Comparison of ENCODE assay signal across 29 cellular contexts in genomic region chr5:161165998-161166660, GRCh38.
"Had no signal": no experiment of that assay in that cellular context is flagged by ENCODE, and none has a peak within 500 bp of the region (broad histone marks: within the 10 kb centered on the region; RNA-seq: fewer than 3 reads in every experiment).

No MANE protein-coding gene starts in this region.

- H3K36me3 Mint-ChIP-seq: activated naive CD8-positive, alpha-beta T cell treated with anti-CD3 and anti-CD28 coated beads for 36 hours; mesothelial cell of epicardium; naive B cell; stimulated activated naive B cell treated with anti-CD40 and anti-IgM and Interleukin-4, amounts not matched to agents 10 μg/mL and 1 μg/mL and 100 μg/mL, for 72 hours had no signal

- H3K4me3 Mint-ChIP-seq: activated naive CD4-positive, alpha-beta T cell treated with anti-CD3 and anti-CD28 coated beads for 36 hours; activated naive CD8-positive, alpha-beta T cell treated with anti-CD3 and anti-CD28 coated beads for 36 hours; effector memory CD8-positive, alpha-beta T cell; mesothelial cell of epicardium; naive B cell; nephron progenitor cell; stimulated activated naive B cell treated with anti-CD40 and anti-IgM and Interleukin-4, amounts not matched to agents 10 μg/mL and 1 μg/mL and 100 μg/mL, for 72 hours had no signal

- H3K4me1 Mint-ChIP-seq: activated naive CD8-positive, alpha-beta T cell treated with anti-CD3 and anti-CD28 coated beads for 36 hours; naive B cell; nephron progenitor cell; stimulated activated naive B cell treated with anti-CD40 and anti-IgM and Interleukin-4, amounts not matched to agents 10 μg/mL and 1 μg/mL and 100 μg/mL, for 72 hours had no signal

- H3K27me3 ChIP-seq: brain microvascular endothelial cell, gastroesophageal sphincter, hepatocyte, neutrophil, sigmoid colon, stomach, tibial nerve had no signal

- H3K36me3 ChIP-seq: brain microvascular endothelial cell, gastroesophageal sphincter, neutrophil, sigmoid colon, stomach, tibial nerve had no signal

- H3K4me3 ChIP-seq: gastroesophageal sphincter, hepatocyte, sigmoid colon, smooth muscle cell, stomach, tibial nerve had no signal

- ATAC-seq: activated CD4-positive, CD25-positive, alpha-beta regulatory T cell treated with anti-CD3 and anti-CD28 coated beads, Interleukin-2, amount 50 U/mL, for 24 hours; effector memory CD8-positive, alpha-beta T cell; gastroesophageal sphincter; left colon; stimulated activated naive B cell treated with anti-CD40 and anti-IgM and Interleukin-4, amounts not matched to agents 10 μg/mL and 1 μg/mL and 100 μg/mL, for 72 hours had no signal

- H3K27ac Mint-ChIP-seq: activated naive CD4-positive, alpha-beta T cell treated with anti-CD3 and anti-CD28 coated beads for 36 hours; activated naive CD8-positive, alpha-beta T cell treated with anti-CD3 and anti-CD28 coated beads for 36 hours; effector memory CD8-positive, alpha-beta T cell; mesothelial cell of epicardium; nephron progenitor cell; stimulated activated naive B cell treated with anti-CD40 and anti-IgM and Interleukin-4, amounts not matched to agents 10 μg/mL and 1 μg/mL and 100 μg/mL, for 72 hours had no signal

- FAIRE-seq: astrocyte, endothelial cell of umbilical vein, keratinocyte had no signal

- H3K9me3 Mint-ChIP-seq: activated naive CD4-positive, alpha-beta T cell treated with anti-CD3 and anti-CD28 coated beads for 36 hours; mesothelial cell of epicardium; nephron progenitor cell had no signal

- H3K9me3 ChIP-seq: gastroesophageal sphincter, neutrophil, sigmoid colon, stomach had no signal

- H3K27ac ChIP-seq: brain microvascular endothelial cell, gastroesophageal sphincter, hepatocyte, neutrophil, sigmoid colon, stomach, tibial nerve, VCaP had no signal

- H2AFZ ChIP-seq: hepatocyte had no signal

- H3K4me1 ChIP-seq: gastroesophageal sphincter, sigmoid colon, stomach, tibial nerve had no signal

- H3K79me2 ChIP-seq: hepatocyte had no signal

- DNase-seq: activated CD4-positive, alpha-beta T cell treated with anti-CD3 and anti-CD28 coated beads for 48 hours; activated CD4-positive, alpha-beta T cell treated with anti-CD3 and anti-CD28 coated beads, Interleukin-2, amount 50 U/mL, for 48 hours; activated CD8-positive, alpha-beta memory T cell treated with anti-CD3 and anti-CD28 coated beads for 24 hours; activated effector memory CD4-positive, alpha-beta T cell treated with anti-CD3 and anti-CD28 coated beads, Interleukin-2, amount 50 U/mL, for 16 hours; activated naive CD4-positive, alpha-beta T cell treated with anti-CD3 and anti-CD28 coated beads for 36 hours; activated naive CD8-positive, alpha-beta T cell treated with anti-CD3 and anti-CD28 coated beads for 36 hours; amniotic stem cell; brain microvascular endothelial cell; cortex of kidney; effector memory CD8-positive, alpha-beta T cell; left colon; naive B cell; nephron progenitor cell; sigmoid colon; stimulated activated CD4-positive, alpha-beta T cell treated with anti-CD3 and anti-CD28 coated beads, Interleukin-15, amount 100 ng/mL, for 24 hours; stimulated activated CD4-positive, alpha-beta T cell treated with anti-CD3 and anti-CD28 coated beads, Interleukin-2, amount 100 ng/mL, for 24 hours; stimulated activated naive B cell treated with anti-CD40 and anti-IgM and Interleukin-4, amounts not matched to agents 10 μg/mL and 1 μg/mL and 100 μg/mL, for 72 hours; stomach had no signal

- H3K27me3 Mint-ChIP-seq: activated naive CD8-positive, alpha-beta T cell treated with anti-CD3 and anti-CD28 coated beads for 36 hours; effector memory CD8-positive, alpha-beta T cell; naive B cell; stimulated activated naive B cell treated with anti-CD40 and anti-IgM and Interleukin-4, amounts not matched to agents 10 μg/mL and 1 μg/mL and 100 μg/mL, for 72 hours had no signal

- H3K4me2 ChIP-seq: hepatocyte, smooth muscle cell had no signal
